18 cellular contexts compared by ENCODE assay signal in genomic region chr9:119216891-119217290, GRCh38.
DNase-seq lines count a peak whose midpoint lies in the region; ATAC-seq and TF ChIP-seq lines count a peak whose summit lies in the region.
"Had no signal": no experiment of that assay in that cellular context is flagged by ENCODE, and none has a peak within 500 bp of the region (broad histone marks: within the 10 kb centered on the region; RNA-seq: fewer than 3 reads in every experiment).

No MANE protein-coding gene starts in this region.

- peaks cover 2% of the 10 kb centered on the region for H3K27me3 Mint-ChIP-seq in brain
- no peaks in the 10 kb centered on the region for H3K27me3 Mint-ChIP-seq in naive thymus-derived CD4-positive, alpha-beta T cell
- H3K27me3 Mint-ChIP-seq: activated naive CD8-positive, alpha-beta T cell treated with anti-CD3 and anti-CD28 coated beads, Interleukin-2, amount 10 ng/mL, durations not matched to agents 7 days and 5 days had no signal

- H3K4me3 ChIP-seq in naive thymus-derived CD4-positive, alpha-beta T cell (ENCODE audit: low read length), result no peak overlapping the region
- H3K4me3 ChIP-seq in colonic mucosa, result no peak overlapping the region
- H3K4me3 ChIP-seq: esophagus squamous epithelium, PC-9 had no signal

- H3K9me3 Mint-ChIP-seq in brain, result no peaks in the 10 kb centered on the region
- peaks cover 0 to 31% (median 10%) of the 10 kb centered on the region in 11 donors for H3K9me3 Mint-ChIP-seq in naive thymus-derived CD4-positive, alpha-beta T cell

- peak overlapping the region; percentile 54 to 85 (median 64) for H3K27ac Mint-ChIP-seq in brain
- H3K27ac Mint-ChIP-seq in naive thymus-derived CD4-positive, alpha-beta T cell, result no peak overlapping the region
- H3K27ac Mint-ChIP-seq: activated naive CD8-positive, alpha-beta T cell treated with anti-CD3 and anti-CD28 coated beads, Interleukin-2, amount 10 ng/mL, durations not matched to agents 7 days and 5 days had no signal

- intact Hi-C loops in sciatic nerve (cut with DNase I), result no loop called here
- intact Hi-C loops in naive thymus-derived CD4-positive, alpha-beta T cell (cut with micrococcal nuclease), result no loop called here
- intact Hi-C loops in colonic mucosa (cut with DNase I), result no loop called here

- DNase-seq in GM04503 (ENCODE audit: low read depth), result peak; percentile 1
- DNase-seq in hippocampal formation (lab: John Stamatoyannopoulos, UW), result peak; percentile 8 to 36
- peak; percentile 65 for DNase-seq in sciatic nerve (ENCODE audit: low spot score)
- no peak for DNase-seq in naive thymus-derived CD4-positive, alpha-beta T cell
- no peak for DNase-seq in colonic mucosa
- DNase-seq in DMS53 treated with DMSO at 0.1 percent for 48 hours (lab: John Stamatoyannopoulos, UW; ENCODE audit: unreplicated experiment), result no peak
- DNase-seq: activated naive CD8-positive, alpha-beta T cell treated with anti-CD3 and anti-CD28 coated beads, Interleukin-2, amount 10 ng/mL, durations not matched to agents 7 days and 5 days; cortex of kidney; esophagus squamous epithelium; NCI-H510A; PC-9; stimulated activated CD4-positive, alpha-beta T cell treated with anti-CD3 and anti-CD28 coated beads, Interleukin-1b, Interleukin-23, amount 100 ng/mL, for 48 hours had no signal

- TF ChIP-seq CTCF in brain (conservative IDR thresholded peaks at IDR 0.05) (no peak), colonic mucosa (IDR thresholded peaks at IDR 0.05) (no peak)

- no peaks in the 10 kb centered on the region for H3K27me3 ChIP-seq in naive thymus-derived CD4-positive, alpha-beta T cell (ENCODE audit: control insufficient read depth in 2 of 2, insufficient read depth in 2 of 2, low read length in 2 of 2)
- no peaks in the 10 kb centered on the region for H3K27me3 ChIP-seq in colonic mucosa
- H3K27me3 ChIP-seq: esophagus squamous epithelium had no signal

- no peaks in the 10 kb centered on the region for H3K9me3 ChIP-seq in naive thymus-derived CD4-positive, alpha-beta T cell (ENCODE audit: control insufficient read depth in 2 of 3, low read length in 3 of 3)
- H3K9me3 ChIP-seq in colonic mucosa, result no peaks in the 10 kb centered on the region
- H3K9me3 ChIP-seq: esophagus squamous epithelium had no signal

- H3K4me1 Mint-ChIP-seq in brain, result peaks cover 27% of the 10 kb centered on the region
- H3K4me1 Mint-ChIP-seq in naive thymus-derived CD4-positive, alpha-beta T cell, result no peaks in the 10 kb centered on the region
- H3K4me1 Mint-ChIP-seq: activated naive CD8-positive, alpha-beta T cell treated with anti-CD3 and anti-CD28 coated beads, Interleukin-2, amount 10 ng/mL, durations not matched to agents 7 days and 5 days had no signal

- H3K27ac ChIP-seq in naive thymus-derived CD4-positive, alpha-beta T cell (ENCODE audit: low read depth, low read length), result no peak overlapping the region
- H3K27ac ChIP-seq in colonic mucosa, result no peak overlapping the region
- H3K27ac ChIP-seq: C4-2B, esophagus squamous epithelium, parathyroid adenoma, PC-9 had no signal

- no peaks in the 10 kb centered on the region for H3K4me1 ChIP-seq in naive thymus-derived CD4-positive, alpha-beta T cell (ENCODE audit: control insufficient read depth in 2 of 2, insufficient read depth in 2 of 2, low read length in 2 of 2)
- H3K4me1 ChIP-seq in colonic mucosa, result no peaks in the 10 kb centered on the region
- H3K4me1 ChIP-seq: parathyroid adenoma had no signal

- H3K9ac ChIP-seq in colonic mucosa (ENCODE audit: low read depth in 2 of 2, low read length in 2 of 2), result no peak overlapping the region
- H3K9ac ChIP-seq: parathyroid adenoma had no signal

- POLR2A ChIA-PET in naive thymus-derived CD4-positive, alpha-beta T cell (lab: Charles Lee), result no interaction called here

- peak overlapping the region in 3 of 5 experiments; percentile 0 to 34 (median 2) for H3K4me3 Mint-ChIP-seq in brain
- no peak overlapping the region for H3K4me3 Mint-ChIP-seq in naive thymus-derived CD4-positive, alpha-beta T cell
- H3K4me3 Mint-ChIP-seq: activated naive CD8-positive, alpha-beta T cell treated with anti-CD3 and anti-CD28 coated beads, Interleukin-2, amount 10 ng/mL, durations not matched to agents 7 days and 5 days had no signal

- CTCF ChIA-PET in naive thymus-derived CD4-positive, alpha-beta T cell (lab: Charles Lee), result no interaction called here

- H3K36me3 ChIP-seq in naive thymus-derived CD4-positive, alpha-beta T cell (ENCODE audit: control insufficient read depth in 2 of 3, insufficient read depth in 3 of 3, low read length in 3 of 3), result no peaks in the 10 kb centered on the region
- H3K36me3 ChIP-seq in colonic mucosa, result no peaks in the 10 kb centered on the region
- H3K36me3 ChIP-seq: esophagus squamous epithelium had no signal

- H3K36me3 Mint-ChIP-seq in brain, result peaks cover 27% of the 10 kb centered on the region
- H3K36me3 Mint-ChIP-seq in naive thymus-derived CD4-positive, alpha-beta T cell, result no peaks in the 10 kb centered on the region
- H3K36me3 Mint-ChIP-seq: activated naive CD8-positive, alpha-beta T cell treated with anti-CD3 and anti-CD28 coated beads, Interleukin-2, amount 10 ng/mL, durations not matched to agents 7 days and 5 days had no signal

- ATAC-seq in sciatic nerve (peak; percentile 95), GM18517 (IDR thresholded peaks at IDR 0.05; ENCODE audit: unreplicated experiment) (no peak)
- no peak for ATAC-seq in naive thymus-derived CD4-positive, alpha-beta T cell
- ATAC-seq: activated CD4-positive, CD25-positive, alpha-beta regulatory T cell treated with anti-CD3 and anti-CD28 coated beads, Interleukin-2, amount 50 U/mL, for 24 hours; HepG2 had no signal

Comparison
In these comparisons a context has a peak if more than half of its experiments do, and no peak if none do; other contexts are left out.
1. DNase-seq: peak in GM04503 (single experiment), hippocampal formation (2 of 2) and sciatic nerve (single experiment); none in naive thymus-derived CD4-positive, alpha-beta T cell (0 of 9), colonic mucosa (single experiment) and DMS53 treated with DMSO at 0.1 percent for 48 hours (single experiment).
2. H3K27ac Mint-ChIP-seq: peak in brain (5 of 5); none in naive thymus-derived CD4-positive, alpha-beta T cell (0 of 9).
3. H3K4me3 Mint-ChIP-seq: peak in brain (3 of 5); none in naive thymus-derived CD4-positive, alpha-beta T cell (0 of 10).